Comparison of ENCODE assay signal across 8 cellular contexts in the genomic region with DNA sequence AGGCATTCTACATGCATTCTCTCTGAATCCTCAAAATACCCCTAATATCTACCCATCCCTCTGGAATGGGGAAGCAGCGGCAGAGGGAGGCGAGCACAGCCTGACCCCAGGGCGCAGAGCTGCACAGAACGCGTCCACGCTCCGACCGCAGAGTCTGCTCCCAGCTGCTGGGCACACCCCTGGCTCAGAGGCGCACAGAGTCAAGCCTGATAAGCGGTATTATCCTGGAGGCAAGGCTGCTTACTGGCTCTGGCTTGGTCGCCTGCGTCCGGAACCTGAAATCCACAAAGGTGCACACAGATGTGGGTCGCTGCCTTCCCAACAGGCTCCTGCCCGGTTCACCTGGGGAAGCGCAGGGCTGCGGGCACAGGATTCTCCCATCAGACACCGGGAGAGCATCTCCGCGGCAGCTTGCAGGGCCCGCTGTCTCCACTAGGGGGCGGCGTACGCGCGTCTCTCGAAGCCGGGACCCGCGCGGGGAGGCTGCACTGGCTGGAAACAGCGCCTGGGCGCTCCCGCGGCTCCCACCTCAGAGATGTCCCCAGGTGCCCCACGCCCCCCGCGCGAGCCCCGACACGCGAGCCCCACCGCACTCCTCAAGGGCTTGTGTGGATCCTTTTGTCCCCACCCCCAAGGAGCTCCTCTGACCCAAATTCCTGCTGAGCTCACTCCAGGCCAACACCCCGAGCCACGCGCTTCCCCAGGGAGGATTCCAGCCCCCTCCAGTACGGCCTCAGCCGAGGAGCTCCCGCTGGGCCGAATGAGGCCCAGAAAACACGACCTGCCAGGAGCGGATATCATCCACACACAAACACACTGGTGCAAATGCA.
A peak's percentile ranks its signal among the peaks of the same experiment; 100 is the strongest.
DNase-seq lines count a peak whose midpoint lies in the region; ATAC-seq and TF ChIP-seq lines count a peak whose summit lies in the region.

No MANE protein-coding gene starts in this region.

- H3K27ac Mint-ChIP-seq in activated T-helper 1 cell treated with anti-CD3 and anti-CD28 coated beads, Interleukin-12 subunit alpha, Interleukin-12 subunit beta, Interleukin-2, Interleukin-4 antibody, amounts not matched to agents 30 ng/mL and 10 ng/mL and 1 ng/mL, durations not matched to agents 14 hours and 24 hours and 36 hours, result no peak overlapping the region

- no peak overlapping the region for H3K4me3 Mint-ChIP-seq in activated T-cell treated with anti-CD3 and anti-CD28 coated beads, Interleukin-2, amount 50 U/mL, for 4 hours
- no peak overlapping the region for H3K4me3 Mint-ChIP-seq in activated T-helper 1 cell treated with anti-CD3 and anti-CD28 coated beads, Interleukin-12 subunit alpha, Interleukin-12 subunit beta, Interleukin-2, Interleukin-4 antibody, amounts not matched to agents 30 ng/mL and 10 ng/mL and 1 ng/mL, durations not matched to agents 14 hours and 24 hours and 36 hours

- intact Hi-C loops in activated T-helper 1 cell treated with anti-CD3 and anti-CD28 coated beads, Interleukin-12 subunit alpha, Interleukin-12 subunit beta, Interleukin-2, Interleukin-4 antibody, amounts not matched to agents 30 ng/mL and 10 ng/mL and 1 ng/mL, durations not matched to agents 14 hours and 24 hours and 36 hours (cut with micrococcal nuclease), result loop anchor here (1.0 kb wide), 1 partner anchor 293 kb away; no protein-coding TSS in a partner anchor

- peak in 1 of 2 donors; percentile 43 for ATAC-seq in activated T-cell treated with anti-CD3 and anti-CD28 coated beads, Interleukin-2, amount 50 U/mL, for 4 hours
- ATAC-seq in HG03135 (IDR thresholded peaks at IDR 0.05; ENCODE audit: unreplicated experiment) (no peak), HG03039 (IDR thresholded peaks at IDR 0.05; ENCODE audit: unreplicated experiment) (no peak)

- peaks cover 7% of the 10 kb centered on the region for H3K9me3 Mint-ChIP-seq in activated T-cell treated with anti-CD3 and anti-CD28 coated beads, Interleukin-2, amount 50 U/mL, for 4 hours
- peaks cover 9% of the 10 kb centered on the region for H3K9me3 Mint-ChIP-seq in activated T-helper 1 cell treated with anti-CD3 and anti-CD28 coated beads, Interleukin-12 subunit alpha, Interleukin-12 subunit beta, Interleukin-2, Interleukin-4 antibody, amounts not matched to agents 30 ng/mL and 10 ng/mL and 1 ng/mL, durations not matched to agents 14 hours and 24 hours and 36 hours

- H3K36me3 Mint-ChIP-seq in activated T-cell treated with anti-CD3 and anti-CD28 coated beads, Interleukin-2, amount 50 U/mL, for 4 hours (ENCODE audit: insufficient read depth), result no peaks in the 10 kb centered on the region
- H3K36me3 Mint-ChIP-seq in activated T-helper 1 cell treated with anti-CD3 and anti-CD28 coated beads, Interleukin-12 subunit alpha, Interleukin-12 subunit beta, Interleukin-2, Interleukin-4 antibody, amounts not matched to agents 30 ng/mL and 10 ng/mL and 1 ng/mL, durations not matched to agents 14 hours and 24 hours and 36 hours (ENCODE audit: low read depth), result no peaks in the 10 kb centered on the region

- TF ChIP-seq CTCF in NB4 (IDR thresholded peaks at IDR 0.05; ENCODE audit: low read depth, low read length), result peak; percentile 28

- DNase-seq in CD1c-positive myeloid dendritic cell (ENCODE audit: extremely low spot score) (peak; percentile 8), NB4 (ENCODE audit: low read depth) (no peak), hippocampal formation (lab: John Stamatoyannopoulos, UW) (peak; percentile 29 to 63)
- DNase-seq in activated T-cell treated with anti-CD3 and anti-CD28 coated beads, Interleukin-2, amount 50 U/mL, for 4 hours, result peak; percentile 20
- DNase-seq in stimulated activated CD4-positive, alpha-beta T cell treated with anti-CD3 and anti-CD28 coated beads, Interleukin-1b, Interleukin-23, amount 100 ng/mL, for 4 hours (ENCODE audit: low read depth in 2 of 2), result peak; percentile 5 to 41
- DNase-seq in activated T-helper 1 cell treated with anti-CD3 and anti-CD28 coated beads, Interleukin-12 subunit alpha, Interleukin-12 subunit beta, Interleukin-2, Interleukin-4 antibody, amounts not matched to agents 30 ng/mL and 10 ng/mL and 1 ng/mL, durations not matched to agents 14 hours and 24 hours and 36 hours (ENCODE audit: low spot score), result no peak

- no peak for TF ChIP-seq POLR2A in NB4 (IDR thresholded peaks at IDR 0.05; ENCODE audit: extremely low read depth, insufficient read length)

- no peak overlapping the region for H3K4me3 ChIP-seq in NB4 (ENCODE audit: low read depth, low read length)

- H3K27me3 Mint-ChIP-seq in activated T-cell treated with anti-CD3 and anti-CD28 coated beads, Interleukin-2, amount 50 U/mL, for 4 hours (ENCODE audit: low read depth), result peaks cover 56% of the 10 kb centered on the region
- H3K27me3 Mint-ChIP-seq in activated T-helper 1 cell treated with anti-CD3 and anti-CD28 coated beads, Interleukin-12 subunit alpha, Interleukin-12 subunit beta, Interleukin-2, Interleukin-4 antibody, amounts not matched to agents 30 ng/mL and 10 ng/mL and 1 ng/mL, durations not matched to agents 14 hours and 24 hours and 36 hours (ENCODE audit: insufficient read depth), result peaks cover 12% of the 10 kb centered on the region

- H3K4me1 Mint-ChIP-seq in activated T-cell treated with anti-CD3 and anti-CD28 coated beads, Interleukin-2, amount 50 U/mL, for 4 hours (ENCODE audit: low read depth), result no peaks in the 10 kb centered on the region
- no peaks in the 10 kb centered on the region for H3K4me1 Mint-ChIP-seq in activated T-helper 1 cell treated with anti-CD3 and anti-CD28 coated beads, Interleukin-12 subunit alpha, Interleukin-12 subunit beta, Interleukin-2, Interleukin-4 antibody, amounts not matched to agents 30 ng/mL and 10 ng/mL and 1 ng/mL, durations not matched to agents 14 hours and 24 hours and 36 hours (ENCODE audit: low read depth)

Comparison
In these comparisons a context has a peak if more than half of its experiments do, and no peak if none do; other contexts are left out.
1. DNase-seq: peak in CD1c-positive myeloid dendritic cell (single experiment), activated T-cell treated with anti-CD3 and anti-CD28 coated beads, Interleukin-2, amount 50 U/mL, for 4 hours (single experiment), hippocampal formation (2 of 2) and stimulated activated CD4-positive, alpha-beta T cell treated with anti-CD3 and anti-CD28 coated beads, Interleukin-1b, Interleukin-23, amount 100 ng/mL, for 4 hours (2 of 2); none in NB4 (single experiment) and activated T-helper 1 cell treated with anti-CD3 and anti-CD28 coated beads, Interleukin-12 subunit alpha, Interleukin-12 subunit beta, Interleukin-2, Interleukin-4 antibody, amounts not matched to agents 30 ng/mL and 10 ng/mL and 1 ng/mL, durations not matched to agents 14 hours and 24 hours and 36 hours (single experiment).